Comparison of ENCODE assay signal across 10 cellular contexts in genomic region chr15:67882487-67883227, GRCh38. TPM values are rescaled to one million over a fixed set of nuclear protein-coding genes. Genes with fewer than 3 reads are reported as not detected.
DNase-seq lines count a peak whose midpoint lies in the region; ATAC-seq and TF ChIP-seq lines count a peak whose summit lies in the region.
"Had no signal": no experiment of that assay in that cellular context is flagged by ENCODE, and none has a peak within 500 bp of the region (broad histone marks: within the 10 kb centered on the region; RNA-seq: fewer than 3 reads in every experiment).

No MANE protein-coding gene starts in this region.

- no peak overlapping the region for H2AFZ ChIP-seq in Karpas-422 (ENCODE audit: low read length)

- H3K4me3 ChIP-seq in Karpas-422 (ENCODE audit: low read length): no peak overlapping the region

- peaks cover 13% of the 10 kb centered on the region for H3K4me1 Mint-ChIP-seq in activated naive CD8-positive, alpha-beta T cell treated with anti-CD3 and anti-CD28 coated beads, Interleukin-2, amount 10 ng/mL, durations not matched to agents 7 days and 5 days
- H3K4me1 Mint-ChIP-seq in nephron: peaks cover 61% of the 10 kb centered on the region

- intact Hi-C loops in left colon (cut with DNase I, micrococcal nuclease): no loop called here

- peak; percentile 85 for DNase-seq in CMK (ENCODE audit: low read depth)
- DNase-seq in Karpas-422: peak; percentile 51
- no peak for DNase-seq in activated naive CD8-positive, alpha-beta T cell treated with anti-CD3 and anti-CD28 coated beads, Interleukin-2, amount 10 ng/mL, durations not matched to agents 7 days and 5 days
- DNase-seq in left colon: no peak
- no peak for DNase-seq in DMS53 (lab: John Stamatoyannopoulos, UW)
- DNase-seq: NCI-H2029 had no signal

- no peak for TF ChIP-seq CTCF in nephron (IDR thresholded peaks at IDR 0.05; ENCODE audit: unreplicated experiment in 3 of 3)

- peaks cover 6% of the 10 kb centered on the region; the same call in 1 of the 2 replicates for H3K27me3 ChIP-seq in Karpas-422 (ENCODE audit: low read length)

- H3K79me2 ChIP-seq in Karpas-422 (ENCODE audit: low read length): no peaks in the 10 kb centered on the region

- H3K4me1 ChIP-seq in Karpas-422 (ENCODE audit: low read length): peaks cover 36% of the 10 kb centered on the region

- H3K9ac ChIP-seq in Karpas-422 (ENCODE audit: low read length): no peak overlapping the region

- H3K9me2 ChIP-seq in Karpas-422 (replicated peaks; ENCODE audit: insufficient read depth, low read length): no peaks in the 10 kb centered on the region

- POLR2A ChIA-PET in activated naive CD8-positive, alpha-beta T cell treated with anti-CD3 and anti-CD28 coated beads, Interleukin-2, amount 10 ng/mL, durations not matched to agents 7 days and 5 days (lab: Charles Lee): no interaction called here

- no peak overlapping the region for H3K4me2 ChIP-seq in Karpas-422 (ENCODE audit: low read depth, low read length, poor library complexity, severe bottlenecking)

- no peaks in the 10 kb centered on the region for H3K9me3 ChIP-seq in Karpas-422 (ENCODE audit: low read length)

- peak; percentile 73 for ATAC-seq in activated naive CD8-positive, alpha-beta T cell treated with anti-CD3 and anti-CD28 coated beads, Interleukin-2, amount 10 ng/mL, durations not matched to agents 7 days and 5 days (ENCODE audit: low read depth)
- ATAC-seq in HG03159 (IDR thresholded peaks at IDR 0.05; ENCODE audit: unreplicated experiment) (no peak), GM18909 (IDR thresholded peaks at IDR 0.05; ENCODE audit: poor library complexity, unreplicated experiment) (no peak), left colon (no peak)

- H3K36me3 ChIP-seq in Karpas-422 (ENCODE audit: insufficient read depth, low read length): no peaks in the 10 kb centered on the region

- H3K27ac Mint-ChIP-seq in activated naive CD8-positive, alpha-beta T cell treated with anti-CD3 and anti-CD28 coated beads, Interleukin-2, amount 10 ng/mL, durations not matched to agents 7 days and 5 days: no peak overlapping the region
- peak overlapping the region; percentile 90 to 94 (median 92) for H3K27ac Mint-ChIP-seq in nephron

- H3K27ac ChIP-seq in Karpas-422 (ENCODE audit: low read length): no peak overlapping the region

- H3K27me3 Mint-ChIP-seq in activated naive CD8-positive, alpha-beta T cell treated with anti-CD3 and anti-CD28 coated beads, Interleukin-2, amount 10 ng/mL, durations not matched to agents 7 days and 5 days: peaks cover 27% of the 10 kb centered on the region
- no peaks in the 10 kb centered on the region for H3K27me3 Mint-ChIP-seq in nephron (ENCODE audit: low read depth)

- H3K36me3 Mint-ChIP-seq in activated naive CD8-positive, alpha-beta T cell treated with anti-CD3 and anti-CD28 coated beads, Interleukin-2, amount 10 ng/mL, durations not matched to agents 7 days and 5 days: no peaks in the 10 kb centered on the region
- no peaks in the 10 kb centered on the region for H3K36me3 Mint-ChIP-seq in nephron (ENCODE audit: low read depth)

- H3K9me3 Mint-ChIP-seq in activated naive CD8-positive, alpha-beta T cell treated with anti-CD3 and anti-CD28 coated beads, Interleukin-2, amount 10 ng/mL, durations not matched to agents 7 days and 5 days: no peaks in the 10 kb centered on the region
- H3K9me3 Mint-ChIP-seq in nephron: no peaks in the 10 kb centered on the region

- H3K4me3 Mint-ChIP-seq in activated naive CD8-positive, alpha-beta T cell treated with anti-CD3 and anti-CD28 coated beads, Interleukin-2, amount 10 ng/mL, durations not matched to agents 7 days and 5 days: no peak overlapping the region
- H3K4me3 Mint-ChIP-seq in nephron: peak overlapping the region; percentile 7 to 31 (median 19)

- no peaks in the 10 kb centered on the region for H4K20me1 ChIP-seq in Karpas-422 (ENCODE audit: insufficient read depth, low read depth, low read length)

RNA-seq across cellular contexts. Expression of gene RNU6-1, which starts 42.8 kb away (rescaled TPM):
- total RNA-seq in Karpas-422 (2014; rRNA removed; shearing (Covaris generic); ENCODE audit: low replicate concordance): not detected in 2 replicates
- not detected for total RNA-seq in activated naive CD8-positive, alpha-beta T cell treated with anti-CD3 and anti-CD28 coated beads, Interleukin-2, amount 10 ng/mL, durations not matched to agents 7 days and 5 days
- not detected for total RNA-seq in left colon
- total RNA-seq: Daoy had no signal

RNA-seq across cellular contexts. Expression of gene SKOR1, which starts 57.3 kb away (rescaled TPM):
- total RNA-seq in Karpas-422 (2014; rRNA removed; shearing (Covaris generic); ENCODE audit: low replicate concordance): 0.43 and 0.45 TPM in 2 replicates
- under 1 TPM; 0.71 to 0.89 TPM for total RNA-seq in activated naive CD8-positive, alpha-beta T cell treated with anti-CD3 and anti-CD28 coated beads, Interleukin-2, amount 10 ng/mL, durations not matched to agents 7 days and 5 days
- total RNA-seq in left colon: under 1 TPM; 0.47 to 0.49 TPM
- total RNA-seq: Daoy had no signal

Comparison
In these comparisons a context has a peak if more than half of its experiments do, and no peak if none do; other contexts are left out.
1. DNase-seq: peak in CMK (single experiment) and Karpas-422 (single experiment); none in activated naive CD8-positive, alpha-beta T cell treated with anti-CD3 and anti-CD28 coated beads, Interleukin-2, amount 10 ng/mL, durations not matched to agents 7 days and 5 days (single experiment), left colon (0 of 2) and DMS53 (single experiment).